ENCODE assay signal across 8 cellular contexts in the genomic region with DNA sequence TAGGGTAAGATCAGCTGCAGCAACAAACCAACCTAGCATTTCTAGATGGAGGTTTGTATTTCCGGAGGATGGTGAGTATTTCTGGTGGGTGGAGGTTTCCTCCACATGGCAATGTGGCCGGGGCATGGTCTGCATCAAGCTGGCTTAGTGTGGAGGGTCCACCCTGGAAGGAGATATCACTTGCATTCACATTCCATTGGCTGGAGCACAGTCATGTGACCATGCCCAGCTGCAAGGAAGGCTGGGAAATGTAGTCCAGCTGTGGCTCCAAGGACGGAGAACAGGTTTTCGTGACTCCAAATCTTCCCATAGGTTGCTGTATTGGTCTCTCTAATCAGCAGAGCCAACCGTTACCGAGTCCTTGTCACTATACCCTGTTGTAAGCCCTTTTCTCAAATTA.
DNase-seq lines count a peak whose midpoint lies in the region; ATAC-seq and TF ChIP-seq lines count a peak whose summit lies in the region.

No MANE protein-coding gene starts in this region.

- H2BK120ac ChIP-seq in trophoblast cell (ENCODE audit: insufficient read depth, low read length, poor library complexity), result no peak overlapping the region

- no peak for ATAC-seq in GM19397 (IDR thresholded peaks at IDR 0.05; ENCODE audit: unreplicated experiment)

- H3K27me3 Mint-ChIP-seq in endothelial cell (ENCODE audit: unreplicated experiment), result peaks cover 13% of the 10 kb centered on the region

- H3K9ac ChIP-seq in trophoblast cell (ENCODE audit: low read length), result no peak overlapping the region

- no peak overlapping the region for H4K91ac ChIP-seq in trophoblast cell (ENCODE audit: low read depth, low read length)

- no peak overlapping the region for H2BK5ac ChIP-seq in trophoblast cell (ENCODE audit: low read depth, low read length, poor library complexity)

- H2BK12ac ChIP-seq in trophoblast cell (ENCODE audit: low read length), result no peak overlapping the region

- WGBS in trophoblast cell (ENCODE audit: extremely low coverage, insufficient coverage, insufficient read length), result no CpG with 5 or more reads among the region's 6 CpGs

- no peaks in the 10 kb centered on the region for H3K27me3 ChIP-seq in trophoblast cell (ENCODE audit: insufficient read depth, low read length)

- H4K8ac ChIP-seq in trophoblast cell (ENCODE audit: low read depth, low read length), result no peak overlapping the region

- no peaks in the 10 kb centered on the region for H3K9me3 ChIP-seq in trophoblast cell (ENCODE audit: insufficient read depth, low read depth, low read length)

- peaks cover 10% of the 10 kb centered on the region for H3K79me1 ChIP-seq in trophoblast cell (ENCODE audit: low read length)

- peaks cover 6% of the 10 kb centered on the region for H3K36me3 Mint-ChIP-seq in endothelial cell (ENCODE audit: low read depth, unreplicated experiment)

- no peaks in the 10 kb centered on the region for H3K9me3 Mint-ChIP-seq in endothelial cell (ENCODE audit: unreplicated experiment)

- H3K4ac ChIP-seq in trophoblast cell (ENCODE audit: low read depth, low read length), result no peak overlapping the region

- H3K4me3 ChIP-seq in trophoblast cell (ENCODE audit: low read depth, low read length), result no peak overlapping the region

- no peak overlapping the region for H3K4me3 Mint-ChIP-seq in endothelial cell (ENCODE audit: unreplicated experiment)

- no peak overlapping the region for H3K27ac ChIP-seq in trophoblast cell (ENCODE audit: low read depth, low read length)

- no peak for TF ChIP-seq CTCF in endothelial cell (IDR thresholded peaks at IDR 0.05; ENCODE audit: unreplicated experiment)

- no peak overlapping the region for H2AFZ ChIP-seq in trophoblast cell (ENCODE audit: insufficient read depth, low read length, poor library complexity)

- H3K4me1 Mint-ChIP-seq in endothelial cell (ENCODE audit: unreplicated experiment), result peaks cover 44% of the 10 kb centered on the region

- peaks cover 15 to 23% of the 10 kb centered on the region in 2 experiments for H3K4me1 ChIP-seq in trophoblast cell (ENCODE audit: control insufficient read depth in 1 of 2, insufficient read depth in 2 of 2, low read length in 2 of 2)

- H3K27ac Mint-ChIP-seq in endothelial cell (ENCODE audit: unreplicated experiment), result no peak overlapping the region

- no peak overlapping the region for H2AK5ac ChIP-seq in trophoblast cell (ENCODE audit: low read length)

- H3K14ac ChIP-seq in trophoblast cell (ENCODE audit: low read length), result no peak overlapping the region

- peak; percentile 5 for DNase-seq in NCI-H1092 treated with DMSO at 0.1 percent for 48 hours (lab: John Stamatoyannopoulos, UW)
- no peak for DNase-seq in NCI-H1092 (lab: John Stamatoyannopoulos, UW)
- peak; percentile 41 for DNase-seq in NCI-H1694 treated with DMSO at 0.1 percent for 48 hours (lab: John Stamatoyannopoulos, UW)
- peak; percentile 22 to 28 for DNase-seq in activated CD4-positive, alpha-beta T cell treated with anti-CD3 and anti-CD28 coated beads, Interleukin-2, amount 50 U/mL, for 4 hours
- peak; percentile 62 for DNase-seq in endothelial cell (ENCODE audit: low spot score)
- peak; percentile 55 to 73 for DNase-seq in trophoblast cell
- DNase-seq in NCI-H187 (lab: John Stamatoyannopoulos, UW), result no peak

- no peak overlapping the region for H3K18ac ChIP-seq in trophoblast cell (ENCODE audit: low read length)

- peaks cover 3% of the 10 kb centered on the region for H3K79me2 ChIP-seq in trophoblast cell (ENCODE audit: control insufficient read depth, insufficient read depth, low read length, poor library complexity)

- no peak overlapping the region for H3K23ac ChIP-seq in trophoblast cell (ENCODE audit: low read length)

- peaks cover 2 to 6% of the 10 kb centered on the region in 2 experiments for H3K36me3 ChIP-seq in trophoblast cell (ENCODE audit: control insufficient read depth in 1 of 2, insufficient read depth in 2 of 2, low read length in 2 of 2)

- H3K4me2 ChIP-seq in trophoblast cell (ENCODE audit: low read length), result no peak overlapping the region

- H4K12ac ChIP-seq in trophoblast cell (ENCODE audit: low read depth, low read length), result no peak overlapping the region

Comparison
In these comparisons a context has a peak if more than half of its experiments do, and no peak if none do; other contexts are left out.
1. DNase-seq: peak in NCI-H1092 treated with DMSO at 0.1 percent for 48 hours (single experiment), NCI-H1694 treated with DMSO at 0.1 percent for 48 hours (single experiment), activated CD4-positive, alpha-beta T cell treated with anti-CD3 and anti-CD28 coated beads, Interleukin-2, amount 50 U/mL, for 4 hours (2 of 2), endothelial cell (single experiment) and trophoblast cell (2 of 2); none in NCI-H1092 (single experiment) and NCI-H187 (0 of 2).